Comparison of ENCODE assay signal across 9 cellular contexts in the genomic region with DNA sequence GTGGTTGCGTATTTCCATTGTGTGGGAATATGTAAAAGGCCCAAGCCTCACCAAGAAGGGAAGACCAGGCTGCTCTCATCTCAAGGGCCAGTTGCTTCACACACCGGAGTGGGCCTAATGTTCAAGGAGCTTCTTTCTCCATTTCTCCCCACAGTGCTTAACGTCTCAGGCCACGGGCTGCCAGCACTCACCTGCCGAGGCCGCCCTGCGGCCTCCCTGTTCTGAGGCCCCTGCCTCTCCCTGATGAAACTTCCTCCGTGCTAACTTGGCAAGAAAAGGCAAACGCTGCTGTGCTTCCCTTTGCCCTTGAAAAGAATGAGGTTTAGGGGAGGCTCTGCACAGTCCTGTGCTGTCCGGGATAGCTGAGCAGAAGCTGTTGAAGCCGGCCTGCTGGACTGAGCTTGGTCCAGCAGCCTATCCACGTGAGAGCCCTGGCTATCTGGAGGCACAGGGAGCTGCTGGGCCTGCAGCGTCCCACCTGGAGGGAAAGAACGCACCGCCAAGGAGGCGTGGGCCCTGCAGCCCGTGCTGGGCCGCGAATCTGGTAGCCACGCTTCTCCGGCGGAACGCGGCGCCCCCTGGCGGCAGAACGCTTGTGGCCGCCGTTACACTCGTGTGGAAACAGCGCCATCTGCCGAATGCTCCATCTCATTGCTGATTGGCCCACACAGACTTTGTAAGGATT.
DNase-seq lines count a peak whose midpoint lies in the region; ATAC-seq and TF ChIP-seq lines count a peak whose summit lies in the region.
"Had no signal": no experiment of that assay in that cellular context is flagged by ENCODE, and none has a peak within 500 bp of the region (broad histone marks: within the 10 kb centered on the region; RNA-seq: fewer than 3 reads in every experiment).

No MANE protein-coding gene starts in this region.

- peak; percentile 68 for DNase-seq in SIG-M5 treated with dmso at 0.1 percent for 504 hours (lab: John Stamatoyannopoulos, UW; ENCODE audit: unreplicated experiment)
- DNase-seq in SIG-M5 (lab: John Stamatoyannopoulos, UW), result no peak
- peak; percentile 35 for DNase-seq in NCI-H510A treated with DMSO at 0.1 percent for 48 hours (lab: John Stamatoyannopoulos, UW)
- peak; percentile 92 for DNase-seq in activated CD4-positive, alpha-beta T cell treated with anti-CD3 and anti-CD28 coated beads for 48 hours
- peak; percentile 86 for DNase-seq in choroid plexus epithelial cell (ENCODE audit: low read depth)
- peak; percentile 76 to 95 for DNase-seq in lower leg skin (ENCODE audit: low spot score in 2 of 2)
- peak; percentile 66 to 86 (median 77) for DNase-seq in stimulated activated CD4-positive, alpha-beta T cell treated with anti-CD3 and anti-CD28 coated beads, TNF-alpha, amount 100 ng/mL, for 1 hour (ENCODE audit: low read depth in 3 of 3, low spot score in 1 of 3)

- TF ChIP-seq CTCF in choroid plexus epithelial cell (conservative IDR thresholded peaks at IDR 0.05; ENCODE audit: low read depth, low read length), result peak; percentile 100
- peak in 1 of 3 donors; percentile 96 for TF ChIP-seq CTCF in lower leg skin (IDR thresholded peaks at IDR 0.05)

- TF ChIP-seq POLR2A in lower leg skin (IDR thresholded peaks at IDR 0.05), result no peak

- ATAC-seq in HG03280 (IDR thresholded peaks at IDR 0.05; ENCODE audit: unreplicated experiment), result peak; percentile 56

- intact Hi-C loops in lower leg skin (cut with DNase I; ENCODE audit: low total_unique reads), result loop anchor here (2.0 kb wide), 1 partner anchor 99 kb away; no protein-coding TSS in a partner anchor

- WGBS in lower leg skin, 2 donors, result 26 to 30% methylated on average over 29 to 32 of the region's 32 CpGs

- no peak overlapping the region for H3K4me3 ChIP-seq in choroid plexus epithelial cell (ENCODE audit: low read depth, low read length)
- no peak overlapping the region for H3K4me3 ChIP-seq in lower leg skin (ENCODE audit: low read depth, poor library complexity, severe bottlenecking)
- H3K4me3 ChIP-seq: BLaER1 treated with 17β-estradiol and CSF1 and Interleukin-3, amounts not matched to agents 10 nM and 100 nM had no signal
